Comparison of ENCODE assay signal across 16 cellular contexts in the genomic region with DNA sequence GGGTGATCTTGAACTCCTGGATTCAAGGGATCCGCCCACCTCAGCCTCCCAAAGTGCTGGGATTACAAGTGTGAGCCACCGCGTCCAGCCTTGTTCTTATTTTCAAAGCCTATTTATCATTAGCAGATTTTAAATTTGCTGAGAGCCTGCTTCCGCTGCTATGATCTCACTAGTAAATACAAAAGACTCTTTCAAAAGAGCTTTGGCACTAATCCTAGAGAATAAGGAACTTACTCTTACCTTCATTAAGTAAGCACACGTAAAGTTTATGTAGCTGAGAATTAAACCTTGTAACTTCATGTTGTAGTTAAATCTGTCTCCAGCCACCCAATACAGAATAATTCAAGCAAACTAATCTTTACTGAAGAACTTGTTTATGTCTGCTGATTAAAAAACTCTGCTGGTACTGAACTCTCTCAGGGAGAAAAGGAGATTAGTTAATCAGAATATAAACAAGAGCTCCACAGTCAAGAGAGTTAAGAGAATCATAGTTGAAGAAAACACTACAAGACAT.
DNase-seq lines count a peak whose midpoint lies in the region; ATAC-seq and TF ChIP-seq lines count a peak whose summit lies in the region.
"Had no signal": no experiment of that assay in that cellular context is flagged by ENCODE, and none has a peak within 500 bp of the region (broad histone marks: within the 10 kb centered on the region; RNA-seq: fewer than 3 reads in every experiment).

No MANE protein-coding gene starts in this region.

- peaks cover 82% of the 10 kb centered on the region for H3K36me3 Mint-ChIP-seq in brain

- no peaks in the 10 kb centered on the region for H3K27me3 Mint-ChIP-seq in brain
- H3K27me3 Mint-ChIP-seq: IgD-negative memory B cell, type B pancreatic cell had no signal

- peaks cover 0 to 76% (median 72%) of the 10 kb centered on the region in 9 donors for H3K36me3 ChIP-seq in heart left ventricle

- intact Hi-C loops in heart left ventricle (cut with DNase I), result no loop called here

- no peak for TF ChIP-seq POLR2A in heart left ventricle (IDR thresholded peaks at IDR 0.05)

- TF ChIP-seq CTCF in brain (conservative IDR thresholded peaks at IDR 0.05), result no peak
- TF ChIP-seq CTCF in heart left ventricle (IDR thresholded peaks at IDR 0.05), result no peak

- no peak overlapping the region for H3K4me3 Mint-ChIP-seq in brain
- H3K4me3 Mint-ChIP-seq: IgD-negative memory B cell, neural crest cell, type B pancreatic cell had no signal

- H3K4me1 Mint-ChIP-seq in brain, result no peaks in the 10 kb centered on the region
- H3K4me1 Mint-ChIP-seq: IgD-negative memory B cell had no signal

- peak overlapping the region in 7 of 12 donors; percentile 19 to 66 (median 39) for H3K27ac ChIP-seq in heart left ventricle
- H3K27ac ChIP-seq: SJCRH30 had no signal

- H3K9me3 Mint-ChIP-seq in brain, result peaks cover 10 to 34% (median 20%) of the 10 kb centered on the region in 5 experiments
- H3K9me3 Mint-ChIP-seq: IgD-negative memory B cell, neural crest cell, type B pancreatic cell had no signal

- H3K9me3 ChIP-seq in heart left ventricle, result peaks cover 0 to 17% (median 5%) of the 10 kb centered on the region in 12 donors
- H3K9me3 ChIP-seq: gastroesophageal sphincter, SJCRH30 had no signal

- H3K4me1 ChIP-seq in heart left ventricle, result peaks cover 0 to 6% (median 0%) of the 10 kb centered on the region in 12 donors
- H3K4me1 ChIP-seq: SJCRH30 had no signal

- H3K4me3 ChIP-seq in heart left ventricle, result no peak overlapping the region
- H3K4me3 ChIP-seq: gastroesophageal sphincter, SJCRH30 had no signal

- WGBS in heart left ventricle, 4 donors, result 70 to 79% (median 73%) methylated on average over 5 of the region's 5 CpGs

- H3K27me3 ChIP-seq in heart left ventricle, result no peaks in the 10 kb centered on the region
- H3K27me3 ChIP-seq: gastroesophageal sphincter, SJCRH30 had no signal

- H3K27ac Mint-ChIP-seq in brain, result peak overlapping the region in 3 of 5 experiments; percentile 68 to 83 (median 80)
- H3K27ac Mint-ChIP-seq: IgD-negative memory B cell, type B pancreatic cell had no signal

- DNase-seq in D341Med (ENCODE audit: low spot score) (peak; percentile 38), heart left ventricle (peak in 1 of 5 donors; percentile 34), pons (ENCODE audit: low spot score) (peak; percentile 59), activated T-cell treated with anti-CD3 and anti-CD28 coated beads for 4 hours (no peak), NCI-H2081 treated with DMSO at 0.1 percent for 48 hours (lab: John Stamatoyannopoulos, UW) (no peak), HT-29 (ENCODE audit: low spot score) (no peak)
- DNase-seq: activated naive CD4-positive, alpha-beta T cell treated with anti-CD3 and anti-CD28 coated beads, Interleukin-2, amount 50 U/mL, for 16 hours; NCI-H1417 treated with DMSO at 0.1 percent for 48 hours; SJCRH30; stimulated activated CD4-positive, alpha-beta T cell treated with anti-CD3 and anti-CD28 coated beads, Interleukin-15, amount 100 ng/mL, for 24 hours had no signal

- peak in 2 of 4 donors; percentile 42 to 69 for ATAC-seq in heart left ventricle
- ATAC-seq in GM19395 (IDR thresholded peaks at IDR 0.05; ENCODE audit: unreplicated experiment), result no peak
- ATAC-seq: gastroesophageal sphincter had no signal

Comparison
In these comparisons a context has a peak if more than half of its experiments do, and no peak if none do; other contexts are left out.
1. DNase-seq: peak in D341Med (single experiment) and pons (single experiment); none in activated T-cell treated with anti-CD3 and anti-CD28 coated beads for 4 hours (single experiment), NCI-H2081 treated with DMSO at 0.1 percent for 48 hours (single experiment) and HT-29 (single experiment).